ENCODE assay signal across 31 cellular contexts in genomic region chr3:107757140-107757539, GRCh38.
"Had no signal": no experiment of that assay in that cellular context is flagged by ENCODE, and none has a peak within 500 bp of the region (broad histone marks: within the 10 kb centered on the region; RNA-seq: fewer than 3 reads in every experiment).

No MANE protein-coding gene starts in this region.

- H3K27ac ChIP-seq: adrenal gland, body of pancreas, colonic mucosa, foreskin keratinocyte, gastrocnemius medialis, heart right ventricle, WERI-Rb-1 had no signal

- ATAC-seq: activated CD4-positive, CD25-positive, alpha-beta regulatory T cell treated with anti-CD3 and anti-CD28 coated beads, Interleukin-2, amount 50 U/mL, for 24 hours; activated CD8-positive, alpha-beta memory T cell treated with anti-CD3 and anti-CD28 coated beads, Interleukin-2, amount 10 ng/mL, durations not matched to agents 7 days and 5 days; activated CD8-positive, alpha-beta T cell treated with anti-CD3 and anti-CD28 coated beads, Interleukin-2, amount 10 ng/mL, durations not matched to agents 7 days and 5 days; activated naive CD8-positive, alpha-beta T cell treated with anti-CD3 and anti-CD28 coated beads, Interleukin-2, amount 50 U/mL, for 24 hours; body of pancreas; esophagus mucosa; foreskin keratinocyte; gastrocnemius medialis; heart right ventricle; T-helper 17 cell had no signal

- DNase-seq: activated B cell treated with CpG ODN at 0.5 μM for 24 hours; activated CD4-positive, alpha-beta memory T cell treated with anti-CD3 and anti-CD28 coated beads for 36 hours; activated CD4-positive, alpha-beta T cell treated with anti-CD3 and anti-CD28 coated beads for 48 hours; activated CD4-positive, alpha-beta T cell treated with anti-CD3 and anti-CD28 coated beads, Interleukin-2, amount 50 U/mL, for 1 hour; activated CD8-positive, alpha-beta memory T cell treated with anti-CD3 and anti-CD28 coated beads, Interleukin-2, amount 10 ng/mL, durations not matched to agents 7 days and 5 days; activated CD8-positive, alpha-beta memory T cell treated with anti-CD3 and anti-CD28 coated beads, Interleukin-2, amount 50 U/mL, for 4 hours; activated CD8-positive, alpha-beta T cell treated with anti-CD3 and anti-CD28 coated beads, Interleukin-2, amount 10 ng/mL, durations not matched to agents 7 days and 5 days; activated effector memory CD4-positive, alpha-beta T cell treated with anti-CD3 and anti-CD28 coated beads, Interleukin-2, amount 50 U/mL, for 16 hours; activated naive CD4-positive, alpha-beta T cell treated with anti-CD3 and anti-CD28 coated beads for 36 hours; activated naive CD8-positive, alpha-beta T cell treated with anti-CD3 and anti-CD28 coated beads for 36 hours; activated naive CD8-positive, alpha-beta T cell treated with anti-CD3 and anti-CD28 coated beads, Interleukin-2, amount 50 U/mL, for 24 hours; activated T-cell treated with anti-CD3 and anti-CD28 coated beads, Interleukin-2, amount 50 U/mL, for 1 hour; activated T-cell treated with anti-CD3 and anti-CD28 coated beads, Interleukin-2, amount 50 U/mL, for 48 hours; adrenal gland; amygdala; aorta; body of pancreas; central memory CD4-positive, alpha-beta T cell; cerebellar nuclear complex; colonic mucosa; effector memory CD4-positive, alpha-beta T cell; endodermal cell; foreskin keratinocyte; gastrocnemius medialis; heart right ventricle; T-helper 1 cell; T-helper 17 cell; T1000; WERI-Rb-1 had no signal

- H3K4me3 ChIP-seq: adrenal gland, body of pancreas, colonic mucosa, gastrocnemius medialis, heart right ventricle had no signal
